In the genomic region with DNA sequence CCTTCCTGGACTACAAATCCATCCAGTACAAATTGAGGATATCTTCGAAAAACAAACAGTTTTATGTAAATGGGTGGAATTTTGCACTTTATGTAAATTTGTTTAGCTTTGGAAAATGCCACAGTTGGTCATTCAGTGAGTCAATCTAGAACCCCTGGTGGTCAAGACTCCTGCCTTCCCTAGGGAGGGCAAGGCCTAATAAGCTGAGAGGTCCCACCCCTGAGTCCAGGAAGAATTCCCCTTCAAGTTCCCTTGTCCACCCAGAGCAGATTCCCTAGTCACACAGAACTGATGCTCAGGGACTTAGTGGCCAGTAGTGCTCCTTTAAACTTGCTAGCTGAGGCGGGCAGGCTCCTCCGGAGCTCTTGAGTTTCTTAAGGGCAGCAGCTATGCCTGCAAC, we compare ENCODE assay signal across 1 cellular context.
TF ChIP-seq lines count a peak whose summit lies in the region.

No MANE protein-coding gene starts in this region.

TF ChIP-seq in HepG2, 621 proteins besides CTCF, POLR2A, EP300 and RAD21 (continued from another document):
- TF ChIP-seq, protein P1, sequence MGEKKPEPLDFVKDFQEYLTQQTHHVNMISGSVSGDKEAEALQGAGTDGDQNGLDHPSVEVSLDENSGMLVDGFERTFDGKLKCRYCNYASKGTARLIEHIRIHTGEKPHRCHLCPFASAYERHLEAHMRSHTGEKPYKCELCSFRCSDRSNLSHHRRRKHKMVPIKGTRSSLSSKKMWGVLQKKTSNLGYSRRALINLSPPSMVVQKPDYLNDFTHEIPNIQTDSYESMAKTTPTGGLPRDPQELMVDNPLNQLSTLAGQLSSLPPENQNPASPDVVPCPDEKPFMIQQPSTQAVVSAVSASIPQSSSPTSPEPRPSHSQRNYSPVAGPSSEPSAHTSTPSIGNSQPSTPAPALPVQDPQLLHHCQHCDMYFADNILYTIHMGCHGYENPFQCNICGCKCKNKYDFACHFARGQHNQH (CRISPR knock-in tag; IDR thresholded peaks at IDR 0.05) = no peak
